13 cellular contexts compared by ENCODE assay signal in genomic region chr12:15152456-15152855, GRCh38.
DNase-seq lines count a peak whose midpoint lies in the region; ATAC-seq, FAIRE-seq and TF ChIP-seq lines count a peak whose summit lies in the region.
"Had no signal": no experiment of that assay in that cellular context is flagged by ENCODE, and none has a peak within 500 bp of the region (broad histone marks: within the 10 kb centered on the region; RNA-seq: fewer than 3 reads in every experiment).

No MANE protein-coding gene starts in this region.

- H3K36me3 ChIP-seq in Peyer's patch = no peaks in the 10 kb centered on the region
- H3K36me3 ChIP-seq in pancreas = no peaks in the 10 kb centered on the region

- H3K9me3 ChIP-seq in Peyer's patch = no peaks in the 10 kb centered on the region
- H3K9me3 ChIP-seq in pancreas = no peaks in the 10 kb centered on the region

- intact Hi-C loops in pancreas (cut with DNase I) = loop anchor here in 1 of 3 donors (5.0 kb wide), 1 partner anchor 70 kb away; the partner anchor contains the start of gene RERG

- TF ChIP-seq CTCF in Peyer's patch (IDR thresholded peaks at IDR 0.05) = peak in 2 of 6 experiments; percentile 6 to 12
- TF ChIP-seq CTCF in pancreas (IDR thresholded peaks at IDR 0.05) = peak in 1 of 4 donors; percentile 17

- H3K27me3 ChIP-seq in Peyer's patch (no peaks in the 10 kb centered on the region), pancreas (no peaks in the 10 kb centered on the region)

- peak; percentile 34 for FAIRE-seq in pancreas (lab: Jason Lieb, UNC)

- TF ChIP-seq POLR2A in Peyer's patch (IDR thresholded peaks at IDR 0.05) = no peak

- H3K27ac ChIP-seq in Peyer's patch (peak overlapping the region in 3 of 4 donors; percentile 3 to 61 (median 12)), pancreas (peak overlapping the region in 2 of 4 donors; percentile 4 to 5)

- H3K4me1 ChIP-seq in Peyer's patch (no peaks in the 10 kb centered on the region), pancreas (no peaks in the 10 kb centered on the region)

- WGBS in pancreas, 2 donors = 43 to 69% methylated on average over 1 of the region's 1 CpG

- H3K4me3 ChIP-seq in Peyer's patch = no peak overlapping the region
- no peak overlapping the region for H3K4me3 ChIP-seq in pancreas

- DNase-seq in AG08395 (ENCODE audit: low spot score) (peak; percentile 4), Peyer's patch (no peak), fibroblast of the conjunctiva (ENCODE audit: low read depth) (peak; percentile 33), pancreas (no peak), NCI-H510A (lab: John Stamatoyannopoulos, UW) (no peak), NCI-H1694 (lab: John Stamatoyannopoulos, UW) (no peak), SIG-M5 treated with dmso at 0.1 percent for 504 hours (lab: John Stamatoyannopoulos, UW; ENCODE audit: unreplicated experiment) (no peak)
- DNase-seq: activated gamma-delta T cell treated with Interleukin-2 at 50 U/mL for 16 hours; CD4-positive, CD25-positive, alpha-beta regulatory T cell; effector memory CD8-positive, alpha-beta T cell; NCI-H82 had no signal

- peak in 3 of 4 donors; percentile 66 to 73 (median 67) for ATAC-seq in pancreas
- ATAC-seq in HG03457 (IDR thresholded peaks at IDR 0.05; ENCODE audit: unreplicated experiment) = no peak
- ATAC-seq: effector memory CD8-positive, alpha-beta T cell; stimulated activated effector memory CD8-positive, alpha-beta T cell treated with anti-CD3 and anti-CD28 coated beads, Interleukin-12 subunit alpha, Interleukin-12 subunit beta, amount 100 ng/mL, for 72 hours had no signal

Comparison
In these comparisons a context has a peak if more than half of its experiments do, and no peak if none do; other contexts are left out.
1. DNase-seq: peak in AG08395 (single experiment) and fibroblast of the conjunctiva (single experiment); none in Peyer's patch (0 of 3), pancreas (0 of 6), NCI-H510A (single experiment), NCI-H1694 (single experiment) and SIG-M5 treated with dmso at 0.1 percent for 504 hours (single experiment).